35 cellular contexts compared by ENCODE assay signal in the genomic region with DNA sequence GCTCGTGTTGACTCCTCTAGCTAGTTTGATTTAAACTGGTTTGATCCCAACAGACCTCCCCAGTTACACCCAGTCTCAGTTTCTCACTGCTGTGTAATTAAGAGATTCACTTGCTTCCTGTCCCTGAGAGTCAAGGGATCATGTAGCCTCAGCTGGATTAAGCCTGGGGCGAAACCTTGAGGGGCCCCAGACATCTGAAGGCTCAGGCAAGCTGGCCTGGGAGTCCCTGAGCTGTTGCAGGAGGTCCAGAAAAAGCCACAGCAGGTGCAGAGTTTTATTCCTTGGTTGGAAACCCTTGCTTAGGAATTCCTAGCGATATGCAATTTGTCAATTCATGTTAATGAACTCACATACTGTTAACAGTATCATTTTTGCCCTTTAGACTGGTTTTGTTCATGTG. TPM values are rescaled to one million over a fixed set of nuclear protein-coding genes. Genes with fewer than 3 reads are reported as not detected.
"Had no signal": no experiment of that assay in that cellular context is flagged by ENCODE, and none has a peak within 500 bp of the region (broad histone marks: within the 10 kb centered on the region; RNA-seq: fewer than 3 reads in every experiment).

No MANE protein-coding gene starts in this region.

- H3K4me3 Mint-ChIP-seq: endodermal cell; memory B cell; mesothelial cell of epicardium; naive thymus-derived CD8-positive, alpha-beta T cell; stimulated activated memory B cell treated with anti-CD40 and anti-IgM and Interleukin-4, amounts not matched to agents 10 μg/mL and 1 μg/mL and 100 μg/mL, for 72 hours; type B pancreatic cell had no signal

- H3K27me3 Mint-ChIP-seq: progenitor cell of endocrine pancreas had no signal

- H3K4me2 ChIP-seq: hepatocyte had no signal

- H3K4me1 Mint-ChIP-seq: endodermal cell; memory B cell; naive thymus-derived CD8-positive, alpha-beta T cell; stimulated activated memory B cell treated with anti-CD40 and anti-IgM and Interleukin-4, amounts not matched to agents 10 μg/mL and 1 μg/mL and 100 μg/mL, for 72 hours had no signal

- H3K27ac Mint-ChIP-seq: endodermal cell; memory B cell; mesothelial cell of epicardium; naive thymus-derived CD8-positive, alpha-beta T cell; progenitor cell of endocrine pancreas; stimulated activated memory B cell treated with anti-CD40 and anti-IgM and Interleukin-4, amounts not matched to agents 10 μg/mL and 1 μg/mL and 100 μg/mL, for 72 hours; type B pancreatic cell had no signal

- ATAC-seq: esophagus mucosa; gastrocnemius medialis; heart left ventricle; left lobe of liver; mucosa of descending colon; naive thymus-derived CD8-positive, alpha-beta T cell; pancreas; sciatic nerve; stimulated activated memory B cell treated with anti-CD40 and anti-IgM and Interleukin-4, amounts not matched to agents 10 μg/mL and 1 μg/mL and 100 μg/mL, for 72 hours; stimulated activated naive CD8-positive, alpha-beta T cell treated with anti-CD3 and anti-CD28 coated beads, Interleukin-15, Interleukin-2, amounts not matched to agents 100 U/mL and 50 U/mL, for 24 hours had no signal

- H3K4me1 ChIP-seq: gastrocnemius medialis, heart left ventricle, pancreas, spleen, testis, tibial artery had no signal

- H3K4me3 ChIP-seq: dorsolateral prefrontal cortex, gastrocnemius medialis, heart left ventricle, hepatocyte, lung, mucosa of descending colon, pancreas, spleen, testis, tibial artery had no signal

- DNase-seq: cerebellar nuclear complex; dorsolateral prefrontal cortex; effector CD4-positive, alpha-beta T cell; endodermal cell; foreskin fibroblast; gastrocnemius medialis; heart left ventricle; kidney; mucosa of descending colon; naive thymus-derived CD8-positive, alpha-beta T cell; pancreas; spleen; stimulated activated CD4-positive, alpha-beta T cell treated with anti-CD3 and anti-CD28 coated beads, Interleukin-4, amount 100 ng/mL, for 4 hours; stimulated activated naive CD8-positive, alpha-beta T cell treated with anti-CD3 and anti-CD28 coated beads, Interleukin-15, Interleukin-2, amounts not matched to agents 100 U/mL and 50 U/mL, for 24 hours; substantia nigra; testis; tibial artery had no signal

- H3K79me2 ChIP-seq: hepatocyte had no signal

- H2AFZ ChIP-seq: hepatocyte had no signal

- H3K9me3 ChIP-seq: gastrocnemius medialis, mucosa of descending colon, neutrophil, pancreas, testis had no signal

- H3K36me3 ChIP-seq: gastrocnemius medialis, heart left ventricle, neutrophil, pancreas, spleen, tibial artery had no signal

- H3K27me3 ChIP-seq: gastrocnemius medialis, heart left ventricle, hepatocyte, neutrophil, pancreas, spleen, testis had no signal

- H3K36me3 Mint-ChIP-seq: memory B cell; mesothelial cell of epicardium; stimulated activated memory B cell treated with anti-CD40 and anti-IgM and Interleukin-4, amounts not matched to agents 10 μg/mL and 1 μg/mL and 100 μg/mL, for 72 hours; type B pancreatic cell had no signal

- H3K27ac ChIP-seq: dorsolateral prefrontal cortex, epithelial cell of prostate, gastrocnemius medialis, heart left ventricle, hepatocyte, neutrophil, pancreas, spleen, testis, tibial artery had no signal

RNA-seq across cellular contexts. Expression of a gene that starts 52.9 kb away (rescaled TPM):
- total RNA-seq: endodermal cell; gastrocnemius medialis; glomerular endothelial cell; heart left ventricle; hepatocyte; kidney; left lobe of liver; liver; lung; mesothelial cell of epicardium; mucosa of descending colon; naive thymus-derived CD8-positive, alpha-beta T cell; omental fat pad; pancreas; progenitor cell of endocrine pancreas; sciatic nerve; skeletal muscle tissue; spleen; testis; urinary bladder had no signal
- polyA plus RNA-seq: heart left ventricle, liver, neural cell, pancreas, spleen, urinary bladder had no signal

RNA-seq across cellular contexts. Expression of a gene that starts 55.1 kb away (rescaled TPM):
- total RNA-seq: dorsolateral prefrontal cortex; gastrocnemius medialis; glomerular endothelial cell; heart left ventricle; hepatocyte; kidney; left lobe of liver; mesothelial cell of epicardium; mucosa of descending colon; naive thymus-derived CD8-positive, alpha-beta T cell; omental fat pad; pancreas; progenitor cell of endocrine pancreas; sciatic nerve; skeletal muscle tissue; spleen; testis; urinary bladder had no signal
- polyA plus RNA-seq: heart left ventricle, hepatocyte, liver, neural cell, spleen, urinary bladder had no signal
